In the genomic region with DNA sequence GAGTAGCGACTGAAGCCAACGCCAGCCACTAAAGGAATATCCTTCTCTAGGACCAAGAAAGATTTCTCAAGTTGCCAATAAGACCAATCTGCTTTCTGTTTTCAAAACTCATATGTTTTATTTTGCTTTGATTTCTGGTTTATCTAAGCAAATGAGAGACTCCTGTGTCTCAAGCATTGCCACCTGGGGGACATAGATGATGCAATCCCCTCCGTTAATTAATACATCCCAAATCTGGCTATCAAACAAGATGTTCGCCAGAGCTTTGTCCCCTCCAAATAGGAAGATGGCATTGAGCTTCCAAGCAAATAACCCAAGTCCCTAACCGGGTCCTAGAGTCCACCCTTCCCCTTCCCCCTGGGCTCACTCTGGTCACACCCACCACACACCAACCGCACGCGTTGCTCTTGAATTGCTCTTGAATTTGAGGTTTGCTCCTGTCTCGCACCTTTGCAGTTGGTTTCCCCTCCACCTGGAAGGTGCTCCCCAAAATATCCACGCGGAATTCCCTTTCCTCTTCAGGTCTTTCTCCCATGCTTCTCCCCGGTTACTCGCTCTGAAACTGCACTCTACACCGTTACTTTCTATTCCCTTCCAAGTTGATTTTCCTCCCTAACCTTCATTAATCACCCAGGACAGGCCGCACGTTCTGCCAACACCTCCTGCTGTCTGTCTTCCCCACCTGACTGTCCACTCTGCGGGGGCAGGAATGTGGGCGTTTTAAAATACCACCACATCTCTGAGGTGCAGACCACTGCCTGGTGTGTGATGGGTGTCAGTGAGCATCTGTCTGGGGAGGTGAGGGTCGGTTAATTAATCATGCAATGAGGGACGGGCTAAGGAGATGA, we compare ENCODE assay signal across 1 cellular context.
TF ChIP-seq lines count a peak whose summit lies in the region.

No MANE protein-coding gene starts in this region.

TF ChIP-seq in GM23338, 12 proteins besides CTCF, POLR2A, EP300 and RAD21 (continued from another document):
- TF ChIP-seq, protein P1, sequence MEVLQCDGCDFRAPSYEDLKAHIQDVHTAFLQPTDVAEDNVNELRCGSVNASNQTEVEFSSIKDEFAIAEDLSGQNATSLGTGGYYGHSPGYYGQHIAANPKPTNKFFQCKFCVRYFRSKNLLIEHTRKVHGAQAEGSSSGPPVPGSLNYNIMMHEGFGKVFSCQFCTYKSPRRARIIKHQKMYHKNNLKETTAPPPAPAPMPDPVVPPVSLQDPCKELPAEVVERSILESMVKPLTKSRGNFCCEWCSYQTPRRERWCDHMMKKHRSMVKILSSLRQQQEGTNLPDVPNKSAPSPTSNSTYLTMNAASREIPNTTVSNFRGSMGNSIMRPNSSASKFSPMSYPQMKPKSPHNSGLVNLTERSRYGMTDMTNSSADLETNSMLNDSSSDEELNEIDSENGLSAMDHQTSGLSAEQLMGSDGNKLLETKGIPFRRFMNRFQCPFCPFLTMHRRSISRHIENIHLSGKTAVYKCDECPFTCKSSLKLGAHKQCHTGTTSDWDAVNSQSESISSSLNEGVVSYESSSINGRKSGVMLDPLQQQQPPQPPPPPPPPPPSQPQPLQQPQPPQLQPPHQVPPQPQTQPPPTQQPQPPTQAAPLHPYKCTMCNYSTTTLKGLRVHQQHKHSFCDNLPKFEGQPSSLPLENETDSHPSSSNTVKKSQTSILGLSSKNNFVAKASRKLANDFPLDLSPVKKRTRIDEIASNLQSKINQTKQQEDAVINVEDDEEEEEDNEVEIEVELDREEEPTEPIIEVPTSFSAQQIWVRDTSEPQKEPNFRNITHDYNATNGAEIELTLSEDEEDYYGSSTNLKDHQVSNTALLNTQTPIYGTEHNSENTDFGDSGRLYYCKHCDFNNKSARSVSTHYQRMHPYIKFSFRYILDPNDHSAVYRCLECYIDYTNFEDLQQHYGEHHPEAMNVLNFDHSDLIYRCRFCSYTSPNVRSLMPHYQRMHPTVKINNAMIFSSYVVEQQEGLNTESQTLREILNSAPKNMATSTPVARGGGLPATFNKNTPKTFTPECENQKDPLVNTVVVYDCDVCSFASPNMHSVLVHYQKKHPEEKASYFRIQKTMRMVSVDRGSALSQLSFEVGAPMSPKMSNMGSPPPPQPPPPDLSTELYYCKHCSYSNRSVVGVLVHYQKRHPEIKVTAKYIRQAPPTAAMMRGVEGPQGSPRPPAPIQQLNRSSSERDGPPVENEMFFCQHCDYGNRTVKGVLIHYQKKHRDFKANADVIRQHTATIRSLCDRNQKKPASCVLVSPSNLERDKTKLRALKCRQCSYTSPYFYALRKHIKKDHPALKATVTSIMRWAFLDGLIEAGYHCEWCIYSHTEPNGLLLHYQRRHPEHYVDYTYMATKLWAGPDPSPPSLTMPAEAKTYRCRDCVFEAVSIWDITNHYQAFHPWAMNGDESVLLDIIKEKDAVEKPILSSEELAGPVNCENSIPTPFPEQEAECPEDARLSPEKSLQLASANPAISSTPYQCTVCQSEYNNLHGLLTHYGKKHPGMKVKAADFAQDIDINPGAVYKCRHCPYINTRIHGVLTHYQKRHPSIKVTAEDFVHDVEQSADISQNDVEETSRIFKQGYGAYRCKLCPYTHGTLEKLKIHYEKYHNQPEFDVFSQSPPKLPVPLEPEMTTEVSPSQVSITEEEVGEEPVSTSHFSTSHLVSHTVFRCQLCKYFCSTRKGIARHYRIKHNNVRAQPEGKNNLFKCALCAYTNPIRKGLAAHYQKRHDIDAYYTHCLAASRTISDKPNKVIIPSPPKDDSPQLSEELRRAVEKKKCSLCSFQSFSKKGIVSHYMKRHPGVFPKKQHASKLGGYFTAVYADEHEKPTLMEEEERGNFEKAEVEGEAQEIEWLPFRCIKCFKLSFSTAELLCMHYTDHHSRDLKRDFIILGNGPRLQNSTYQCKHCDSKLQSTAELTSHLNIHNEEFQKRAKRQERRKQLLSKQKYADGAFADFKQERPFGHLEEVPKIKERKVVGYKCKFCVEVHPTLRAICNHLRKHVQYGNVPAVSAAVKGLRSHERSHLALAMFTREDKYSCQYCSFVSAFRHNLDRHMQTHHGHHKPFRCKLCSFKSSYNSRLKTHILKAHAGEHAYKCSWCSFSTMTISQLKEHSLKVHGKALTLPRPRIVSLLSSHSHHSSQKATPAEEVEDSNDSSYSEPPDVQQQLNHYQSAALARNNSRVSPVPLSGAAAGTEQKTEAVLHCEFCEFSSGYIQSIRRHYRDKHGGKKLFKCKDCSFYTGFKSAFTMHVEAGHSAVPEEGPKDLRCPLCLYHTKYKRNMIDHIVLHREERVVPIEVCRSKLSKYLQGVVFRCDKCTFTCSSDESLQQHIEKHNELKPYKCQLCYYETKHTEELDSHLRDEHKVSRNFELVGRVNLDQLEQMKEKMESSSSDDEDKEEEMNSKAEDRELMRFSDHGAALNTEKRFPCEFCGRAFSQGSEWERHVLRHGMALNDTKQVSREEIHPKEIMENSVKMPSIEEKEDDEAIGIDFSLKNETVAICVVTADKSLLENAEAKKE (CRISPR knock-in tag; IDR thresholded peaks at IDR 0.05), result no peak
- TF ChIP-seq EZH2 (IDR thresholded peaks at IDR 0.05; ENCODE audit: low read depth, unreplicated experiment), result no peak
